2 cellular contexts compared by ENCODE assay signal in the genomic region with DNA sequence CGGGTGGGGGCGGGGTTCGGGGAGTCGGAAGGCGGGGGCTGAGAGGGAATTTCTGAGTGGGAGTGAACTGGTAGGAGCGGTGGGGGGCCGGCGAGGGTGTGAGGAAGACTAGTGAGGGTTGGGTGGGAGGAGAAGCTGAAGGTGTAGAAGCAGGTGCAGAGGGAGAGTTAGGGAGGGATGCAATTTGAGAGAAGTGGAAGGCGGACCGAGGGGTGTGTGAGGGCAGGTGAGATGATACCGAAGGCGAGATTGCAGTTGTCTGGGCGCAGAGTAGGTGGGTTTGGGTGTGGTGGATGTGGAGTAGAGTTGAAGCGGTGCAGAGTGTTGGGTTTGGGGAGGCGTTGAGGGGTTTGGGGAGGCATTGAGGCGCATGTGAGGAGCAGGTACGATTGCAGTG.
TF ChIP-seq lines count a peak whose summit lies in the region.

No MANE protein-coding gene starts in this region.

TF ChIP-seq in A549, 52 proteins besides CTCF, POLR2A, EP300 and RAD21:
- TF ChIP-seq, protein P1, sequence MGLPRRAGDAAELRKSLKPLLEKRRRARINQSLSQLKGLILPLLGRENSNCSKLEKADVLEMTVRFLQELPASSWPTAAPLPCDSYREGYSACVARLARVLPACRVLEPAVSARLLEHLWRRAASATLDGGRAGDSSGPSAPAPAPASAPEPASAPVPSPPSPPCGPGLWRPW (IDR thresholded peaks at IDR 0.05) = no peak
- no peak for TF ChIP-seq JUN (IDR thresholded peaks at IDR 0.05)
- TF ChIP-seq HOXB13 (CRISPR knock-in tag; IDR thresholded peaks at IDR 0.05; ENCODE audit: low read depth) = no peak
- TF ChIP-seq GATA3 (IDR thresholded peaks at IDR 0.05; ENCODE audit: borderline replicate concordance) = no peak
- TF ChIP-seq, protein P2, sequence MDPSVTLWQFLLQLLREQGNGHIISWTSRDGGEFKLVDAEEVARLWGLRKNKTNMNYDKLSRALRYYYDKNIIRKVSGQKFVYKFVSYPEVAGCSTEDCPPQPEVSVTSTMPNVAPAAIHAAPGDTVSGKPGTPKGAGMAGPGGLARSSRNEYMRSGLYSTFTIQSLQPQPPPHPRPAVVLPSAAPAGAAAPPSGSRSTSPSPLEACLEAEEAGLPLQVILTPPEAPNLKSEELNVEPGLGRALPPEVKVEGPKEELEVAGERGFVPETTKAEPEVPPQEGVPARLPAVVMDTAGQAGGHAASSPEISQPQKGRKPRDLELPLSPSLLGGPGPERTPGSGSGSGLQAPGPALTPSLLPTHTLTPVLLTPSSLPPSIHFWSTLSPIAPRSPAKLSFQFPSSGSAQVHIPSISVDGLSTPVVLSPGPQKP (IDR thresholded peaks at IDR 0.05; ENCODE audit: low read depth, low read length) = no peak
- TF ChIP-seq RCOR1 (IDR thresholded peaks at IDR 0.05; ENCODE audit: low read depth, low read length) = no peak
- TF ChIP-seq ZNF302 (CRISPR knock-in tag; IDR thresholded peaks at IDR 0.05) = no peak
- TF ChIP-seq, protein P3, sequence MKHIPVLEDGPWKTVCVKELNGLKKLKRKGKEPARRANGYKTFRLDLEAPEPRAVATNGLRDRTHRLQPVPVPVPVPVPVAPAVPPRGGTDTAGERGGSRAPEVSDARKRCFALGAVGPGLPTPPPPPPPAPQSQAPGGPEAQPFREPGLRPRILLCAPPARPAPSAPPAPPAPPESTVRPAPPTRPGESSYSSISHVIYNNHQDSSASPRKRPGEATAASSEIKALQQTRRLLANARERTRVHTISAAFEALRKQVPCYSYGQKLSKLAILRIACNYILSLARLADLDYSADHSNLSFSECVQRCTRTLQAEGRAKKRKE (CRISPR knock-in tag; IDR thresholded peaks at IDR 0.05; ENCODE audit: low read depth) = no peak
- TF ChIP-seq, protein P4, sequence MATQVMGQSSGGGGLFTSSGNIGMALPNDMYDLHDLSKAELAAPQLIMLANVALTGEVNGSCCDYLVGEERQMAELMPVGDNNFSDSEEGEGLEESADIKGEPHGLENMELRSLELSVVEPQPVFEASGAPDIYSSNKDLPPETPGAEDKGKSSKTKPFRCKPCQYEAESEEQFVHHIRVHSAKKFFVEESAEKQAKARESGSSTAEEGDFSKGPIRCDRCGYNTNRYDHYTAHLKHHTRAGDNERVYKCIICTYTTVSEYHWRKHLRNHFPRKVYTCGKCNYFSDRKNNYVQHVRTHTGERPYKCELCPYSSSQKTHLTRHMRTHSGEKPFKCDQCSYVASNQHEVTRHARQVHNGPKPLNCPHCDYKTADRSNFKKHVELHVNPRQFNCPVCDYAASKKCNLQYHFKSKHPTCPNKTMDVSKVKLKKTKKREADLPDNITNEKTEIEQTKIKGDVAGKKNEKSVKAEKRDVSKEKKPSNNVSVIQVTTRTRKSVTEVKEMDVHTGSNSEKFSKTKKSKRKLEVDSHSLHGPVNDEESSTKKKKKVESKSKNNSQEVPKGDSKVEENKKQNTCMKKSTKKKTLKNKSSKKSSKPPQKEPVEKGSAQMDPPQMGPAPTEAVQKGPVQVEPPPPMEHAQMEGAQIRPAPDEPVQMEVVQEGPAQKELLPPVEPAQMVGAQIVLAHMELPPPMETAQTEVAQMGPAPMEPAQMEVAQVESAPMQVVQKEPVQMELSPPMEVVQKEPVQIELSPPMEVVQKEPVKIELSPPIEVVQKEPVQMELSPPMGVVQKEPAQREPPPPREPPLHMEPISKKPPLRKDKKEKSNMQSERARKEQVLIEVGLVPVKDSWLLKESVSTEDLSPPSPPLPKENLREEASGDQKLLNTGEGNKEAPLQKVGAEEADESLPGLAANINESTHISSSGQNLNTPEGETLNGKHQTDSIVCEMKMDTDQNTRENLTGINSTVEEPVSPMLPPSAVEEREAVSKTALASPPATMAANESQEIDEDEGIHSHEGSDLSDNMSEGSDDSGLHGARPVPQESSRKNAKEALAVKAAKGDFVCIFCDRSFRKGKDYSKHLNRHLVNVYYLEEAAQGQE (IDR thresholded peaks at IDR 0.05) = no peak
- TF ChIP-seq, protein P5, sequence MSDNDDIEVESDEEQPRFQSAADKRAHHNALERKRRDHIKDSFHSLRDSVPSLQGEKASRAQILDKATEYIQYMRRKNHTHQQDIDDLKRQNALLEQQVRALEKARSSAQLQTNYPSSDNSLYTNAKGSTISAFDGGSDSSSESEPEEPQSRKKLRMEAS (IDR thresholded peaks at IDR 0.05) = no peak
- no peak for TF ChIP-seq HOXA7 (CRISPR knock-in tag; IDR thresholded peaks at IDR 0.05)
- TF ChIP-seq, protein P6, sequence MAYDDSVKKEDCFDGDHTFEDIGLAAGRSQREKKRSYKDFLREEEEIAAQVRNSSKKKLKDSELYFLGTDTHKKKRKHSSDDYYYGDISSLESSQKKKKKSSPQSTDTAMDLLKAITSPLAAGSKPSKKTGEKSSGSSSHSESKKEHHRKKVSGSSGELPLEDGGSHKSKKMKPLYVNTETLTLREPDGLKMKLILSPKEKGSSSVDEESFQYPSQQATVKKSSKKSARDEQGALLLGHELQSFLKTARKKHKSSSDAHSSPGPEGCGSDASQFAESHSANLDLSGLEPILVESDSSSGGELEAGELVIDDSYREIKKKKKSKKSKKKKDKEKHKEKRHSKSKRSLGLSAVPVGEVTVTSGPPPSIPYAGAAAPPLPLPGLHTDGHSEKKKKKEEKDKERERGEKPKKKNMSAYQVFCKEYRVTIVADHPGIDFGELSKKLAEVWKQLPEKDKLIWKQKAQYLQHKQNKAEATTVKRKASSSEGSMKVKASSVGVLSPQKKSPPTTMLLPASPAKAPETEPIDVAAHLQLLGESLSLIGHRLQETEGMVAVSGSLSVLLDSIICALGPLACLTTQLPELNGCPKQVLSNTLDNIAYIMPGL (CRISPR knock-in tag; IDR thresholded peaks at IDR 0.05; ENCODE audit: borderline replicate concordance) = no peak
- TF ChIP-seq FOSB (CRISPR knock-in tag; IDR thresholded peaks at IDR 0.05) = no peak
- TF ChIP-seq FOXS1 (CRISPR knock-in tag; IDR thresholded peaks at IDR 0.05) = no peak
- TF ChIP-seq, protein P7, sequence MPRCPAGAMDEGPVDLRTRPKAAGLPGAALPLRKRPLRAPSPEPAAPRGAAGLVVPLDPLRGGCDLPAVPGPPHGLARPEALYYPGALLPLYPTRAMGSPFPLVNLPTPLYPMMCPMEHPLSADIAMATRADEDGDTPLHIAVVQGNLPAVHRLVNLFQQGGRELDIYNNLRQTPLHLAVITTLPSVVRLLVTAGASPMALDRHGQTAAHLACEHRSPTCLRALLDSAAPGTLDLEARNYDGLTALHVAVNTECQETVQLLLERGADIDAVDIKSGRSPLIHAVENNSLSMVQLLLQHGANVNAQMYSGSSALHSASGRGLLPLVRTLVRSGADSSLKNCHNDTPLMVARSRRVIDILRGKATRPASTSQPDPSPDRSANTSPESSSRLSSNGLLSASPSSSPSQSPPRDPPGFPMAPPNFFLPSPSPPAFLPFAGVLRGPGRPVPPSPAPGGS (IDR thresholded peaks at IDR 0.05) = no peak
- TF ChIP-seq POLR2AphosphoS2 (conservative IDR thresholded peaks at IDR 0.05; ENCODE audit: low read length) = no peak

TF ChIP-seq in HepG2, 621 proteins besides CTCF, POLR2A, EP300 and RAD21:
- TF ChIP-seq NFKB2 (CRISPR knock-in tag; IDR thresholded peaks at IDR 0.05; ENCODE audit: borderline replicate concordance) = 0 out of 2 replicates have a peak, but pooled peaks have one; percentile 3
- TF ChIP-seq SRF (IDR thresholded peaks at IDR 0.05; ENCODE audit: low read depth, low read length) = no peak
- TF ChIP-seq ZNF558 (CRISPR knock-in tag; IDR thresholded peaks at IDR 0.05; ENCODE audit: borderline replicate concordance) = no peak
- TF ChIP-seq HNF4A (CRISPR knock-in tag; IDR thresholded peaks at IDR 0.05) = no peak
- TF ChIP-seq, protein P6 (CRISPR knock-in tag; IDR thresholded peaks at IDR 0.05; ENCODE audit: borderline replicate concordance in 1 of 2, low read depth in 1 of 2) = peak in 1 of 2 experiments; percentile 6; a peak in 1 of 4 replicates
- TF ChIP-seq MAZ (IDR thresholded peaks at IDR 0.05; ENCODE audit: borderline replicate concordance, low read depth, low read length) = 0 out of 2 replicates have a peak, but pooled peaks have one; percentile 4
- no peak for TF ChIP-seq MAZ (CRISPR knock-in tag; IDR thresholded peaks at IDR 0.05; ENCODE audit: low read depth)
- 0 out of 2 replicates have a peak, but pooled peaks have one; percentile 3 for TF ChIP-seq RXRA (CRISPR knock-in tag; IDR thresholded peaks at IDR 0.05)
- TF ChIP-seq ZNF274 (CRISPR knock-in tag; IDR thresholded peaks at IDR 0.05) = 0 out of 2 replicates have a peak, but pooled peaks have one; percentile 18
- TF ChIP-seq ZMAT3 (CRISPR knock-in tag; conservative IDR thresholded peaks at IDR 0.05) = 0 out of 2 replicates have a peak, but pooled peaks have one; percentile 53
- TF ChIP-seq, protein P8, sequence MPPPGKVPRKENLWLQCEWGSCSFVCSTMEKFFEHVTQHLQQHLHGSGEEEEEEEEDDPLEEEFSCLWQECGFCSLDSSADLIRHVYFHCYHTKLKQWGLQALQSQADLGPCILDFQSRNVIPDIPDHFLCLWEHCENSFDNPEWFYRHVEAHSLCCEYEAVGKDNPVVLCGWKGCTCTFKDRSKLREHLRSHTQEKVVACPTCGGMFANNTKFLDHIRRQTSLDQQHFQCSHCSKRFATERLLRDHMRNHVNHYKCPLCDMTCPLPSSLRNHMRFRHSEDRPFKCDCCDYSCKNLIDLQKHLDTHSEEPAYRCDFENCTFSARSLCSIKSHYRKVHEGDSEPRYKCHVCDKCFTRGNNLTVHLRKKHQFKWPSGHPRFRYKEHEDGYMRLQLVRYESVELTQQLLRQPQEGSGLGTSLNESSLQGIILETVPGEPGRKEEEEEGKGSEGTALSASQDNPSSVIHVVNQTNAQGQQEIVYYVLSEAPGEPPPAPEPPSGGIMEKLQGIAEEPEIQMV (CRISPR knock-in tag; IDR thresholded peaks at IDR 0.05; ENCODE audit: low read depth) = 0 out of 2 replicates have a peak, but pooled peaks have one; percentile 31
- TF ChIP-seq, protein P9, sequence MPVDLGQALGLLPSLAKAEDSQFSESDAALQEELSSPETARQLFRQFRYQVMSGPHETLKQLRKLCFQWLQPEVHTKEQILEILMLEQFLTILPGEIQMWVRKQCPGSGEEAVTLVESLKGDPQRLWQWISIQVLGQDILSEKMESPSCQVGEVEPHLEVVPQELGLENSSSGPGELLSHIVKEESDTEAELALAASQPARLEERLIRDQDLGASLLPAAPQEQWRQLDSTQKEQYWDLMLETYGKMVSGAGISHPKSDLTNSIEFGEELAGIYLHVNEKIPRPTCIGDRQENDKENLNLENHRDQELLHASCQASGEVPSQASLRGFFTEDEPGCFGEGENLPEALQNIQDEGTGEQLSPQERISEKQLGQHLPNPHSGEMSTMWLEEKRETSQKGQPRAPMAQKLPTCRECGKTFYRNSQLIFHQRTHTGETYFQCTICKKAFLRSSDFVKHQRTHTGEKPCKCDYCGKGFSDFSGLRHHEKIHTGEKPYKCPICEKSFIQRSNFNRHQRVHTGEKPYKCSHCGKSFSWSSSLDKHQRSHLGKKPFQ (CRISPR knock-in tag; IDR thresholded peaks at IDR 0.05; ENCODE audit: insufficient replicate concordance) = peak; percentile 27
- TF ChIP-seq ZNF496 (CRISPR knock-in tag; IDR thresholded peaks at IDR 0.05; ENCODE audit: insufficient replicate concordance) = no peak
- TF ChIP-seq, protein P10, sequence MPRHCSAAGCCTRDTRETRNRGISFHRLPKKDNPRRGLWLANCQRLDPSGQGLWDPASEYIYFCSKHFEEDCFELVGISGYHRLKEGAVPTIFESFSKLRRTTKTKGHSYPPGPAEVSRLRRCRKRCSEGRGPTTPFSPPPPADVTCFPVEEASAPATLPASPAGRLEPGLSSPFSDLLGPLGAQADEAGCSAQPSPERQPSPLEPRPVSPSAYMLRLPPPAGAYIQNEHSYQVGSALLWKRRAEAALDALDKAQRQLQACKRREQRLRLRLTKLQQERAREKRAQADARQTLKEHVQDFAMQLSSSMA (CRISPR knock-in tag; IDR thresholded peaks at IDR 0.05) = 0 out of 2 replicates have a peak, but pooled peaks have one; percentile 77
- TF ChIP-seq, protein P11, sequence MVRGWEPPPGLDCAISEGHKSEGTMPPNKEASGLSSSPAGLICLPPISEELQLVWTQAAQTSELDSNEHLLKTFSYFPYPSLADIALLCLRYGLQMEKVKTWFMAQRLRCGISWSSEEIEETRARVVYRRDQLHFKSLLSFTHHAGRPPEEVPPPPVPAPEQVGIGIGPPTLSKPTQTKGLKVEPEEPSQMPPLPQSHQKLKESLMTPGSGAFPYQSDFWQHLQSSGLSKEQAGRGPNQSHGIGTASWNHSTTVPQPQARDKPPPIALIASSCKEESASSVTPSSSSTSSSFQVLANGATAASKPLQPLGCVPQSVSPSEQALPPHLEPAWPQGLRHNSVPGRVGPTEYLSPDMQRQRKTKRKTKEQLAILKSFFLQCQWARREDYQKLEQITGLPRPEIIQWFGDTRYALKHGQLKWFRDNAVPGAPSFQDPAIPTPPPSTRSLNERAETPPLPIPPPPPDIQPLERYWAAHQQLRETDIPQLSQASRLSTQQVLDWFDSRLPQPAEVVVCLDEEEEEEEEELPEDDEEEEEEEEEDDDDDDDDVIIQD (CRISPR knock-in tag; IDR thresholded peaks at IDR 0.05; ENCODE audit: low read depth) = no peak
- no peak for TF ChIP-seq ZSCAN22 (CRISPR knock-in tag; IDR thresholded peaks at IDR 0.05)
- no peak for TF ChIP-seq RNF2 (conservative IDR thresholded peaks at IDR 0.05; ENCODE audit: low read depth)
- TF ChIP-seq, protein P12, sequence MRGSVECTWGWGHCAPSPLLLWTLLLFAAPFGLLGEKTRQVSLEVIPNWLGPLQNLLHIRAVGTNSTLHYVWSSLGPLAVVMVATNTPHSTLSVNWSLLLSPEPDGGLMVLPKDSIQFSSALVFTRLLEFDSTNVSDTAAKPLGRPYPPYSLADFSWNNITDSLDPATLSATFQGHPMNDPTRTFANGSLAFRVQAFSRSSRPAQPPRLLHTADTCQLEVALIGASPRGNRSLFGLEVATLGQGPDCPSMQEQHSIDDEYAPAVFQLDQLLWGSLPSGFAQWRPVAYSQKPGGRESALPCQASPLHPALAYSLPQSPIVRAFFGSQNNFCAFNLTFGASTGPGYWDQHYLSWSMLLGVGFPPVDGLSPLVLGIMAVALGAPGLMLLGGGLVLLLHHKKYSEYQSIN (CRISPR knock-in tag; IDR thresholded peaks at IDR 0.05; ENCODE audit: borderline replicate concordance) = no peak
- TF ChIP-seq KAT8 (CRISPR knock-in tag; IDR thresholded peaks at IDR 0.05) = no peak
- TF ChIP-seq ERF (CRISPR knock-in tag; IDR thresholded peaks at IDR 0.05) = no peak
